In the genomic region with DNA sequence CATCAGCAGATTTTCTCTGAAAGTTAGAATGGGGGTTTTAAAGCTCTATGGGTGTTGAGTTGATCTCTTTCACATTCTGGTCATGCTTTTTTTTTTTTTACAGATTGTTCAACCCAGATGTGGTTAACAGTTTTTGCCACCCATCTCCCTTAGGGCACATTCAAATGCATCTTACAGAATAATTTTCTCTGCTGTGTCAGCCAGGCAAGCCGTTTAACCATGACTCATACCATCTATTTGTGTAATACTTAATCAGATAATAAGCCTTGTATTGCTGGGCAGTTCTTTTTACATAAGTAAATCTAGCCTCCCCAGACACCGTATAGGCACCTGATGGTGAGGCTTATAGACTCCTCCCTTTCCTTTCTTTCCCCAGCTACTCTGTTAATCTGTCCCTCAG, we compare ENCODE assay signal across 9 cellular contexts.
DNase-seq lines count a peak whose midpoint lies in the region; ATAC-seq and TF ChIP-seq lines count a peak whose summit lies in the region.
"Had no signal": no experiment of that assay in that cellular context is flagged by ENCODE, and none has a peak within 500 bp of the region (broad histone marks: within the 10 kb centered on the region; RNA-seq: fewer than 3 reads in every experiment).

No MANE protein-coding gene starts in this region.

- H3K4me3 ChIP-seq in mesendoderm (ENCODE audit: low read length): no peak overlapping the region

- no peak overlapping the region for H3K4me2 ChIP-seq in mesendoderm (ENCODE audit: low read length)

- no peak overlapping the region for H4K5ac ChIP-seq in mesendoderm (ENCODE audit: low read length)

- peak; percentile 55 for ATAC-seq in activated T-helper 17 cell treated with anti-CD3 and anti-CD28 coated beads, Interleukin-2, amount 50 U/mL, for 72 hours (replicated peaks)
- ATAC-seq in GM18861 (IDR thresholded peaks at IDR 0.05; ENCODE audit: unreplicated experiment): no peak
- ATAC-seq in HG02970 (IDR thresholded peaks at IDR 0.05; ENCODE audit: low FRiP score, unreplicated experiment): no peak

- no peak overlapping the region for H3K9ac ChIP-seq in mesendoderm (ENCODE audit: low read length)

- no peak overlapping the region for H3K27ac ChIP-seq in mesendoderm (ENCODE audit: low read depth, low read length)

- no peaks in the 10 kb centered on the region for H3K27me3 ChIP-seq in mesendoderm (ENCODE audit: insufficient read depth, low read length, poor library complexity)

- no peaks in the 10 kb centered on the region for H3K79me1 ChIP-seq in mesendoderm (ENCODE audit: low read length)

- no peak overlapping the region for H3K4me3 Mint-ChIP-seq in activated T-helper 17 cell treated with anti-CD3 and anti-CD28 coated beads, Interleukin-2, amount 50 U/mL, for 72 hours
- no peak overlapping the region for H3K4me3 Mint-ChIP-seq in mesothelial cell of epicardium

- H3K9me3 Mint-ChIP-seq in activated T-helper 17 cell treated with anti-CD3 and anti-CD28 coated beads, Interleukin-2, amount 50 U/mL, for 72 hours: no peaks in the 10 kb centered on the region
- no peaks in the 10 kb centered on the region for H3K9me3 Mint-ChIP-seq in mesothelial cell of epicardium

- no peak overlapping the region for H2AK5ac ChIP-seq in mesendoderm (ENCODE audit: low read length)

- H4K8ac ChIP-seq in mesendoderm (ENCODE audit: low read depth, low read length): no peak overlapping the region

- no peak overlapping the region for H3K18ac ChIP-seq in mesendoderm (ENCODE audit: low read length)

- H3K27ac Mint-ChIP-seq in activated T-helper 17 cell treated with anti-CD3 and anti-CD28 coated beads, Interleukin-2, amount 50 U/mL, for 72 hours: peak overlapping the region; percentile 20
- peak overlapping the region; percentile 3 for H3K27ac Mint-ChIP-seq in mesothelial cell of epicardium

- no peaks in the 10 kb centered on the region for H3K36me3 ChIP-seq in mesendoderm (ENCODE audit: control insufficient read depth, insufficient read depth, low read length)

- no peaks in the 10 kb centered on the region for H3K36me3 Mint-ChIP-seq in activated T-helper 17 cell treated with anti-CD3 and anti-CD28 coated beads, Interleukin-2, amount 50 U/mL, for 72 hours (ENCODE audit: low read depth)
- H3K36me3 Mint-ChIP-seq in mesothelial cell of epicardium: no peaks in the 10 kb centered on the region

- H3K4ac ChIP-seq in mesendoderm (ENCODE audit: low read depth, low read length): no peak overlapping the region

- peaks cover 25% of the 10 kb centered on the region for H3K4me1 Mint-ChIP-seq in activated T-helper 17 cell treated with anti-CD3 and anti-CD28 coated beads, Interleukin-2, amount 50 U/mL, for 72 hours
- H3K4me1 Mint-ChIP-seq in mesothelial cell of epicardium: peaks cover 16% of the 10 kb centered on the region

- H2BK15ac ChIP-seq in mesendoderm (replicated peaks; ENCODE audit: low read depth): no peak overlapping the region

- H2BK120ac ChIP-seq in mesendoderm (ENCODE audit: low read depth, low read length): no peak overlapping the region

- no peaks in the 10 kb centered on the region for H3K79me2 ChIP-seq in mesendoderm (ENCODE audit: control insufficient read depth, insufficient read depth, low read length)

- no peaks in the 10 kb centered on the region for H3K4me1 ChIP-seq in mesendoderm (ENCODE audit: control insufficient read depth, low read depth, low read length)

- no peak for TF ChIP-seq CTCF in mesothelial cell of epicardium (IDR thresholded peaks at IDR 0.05; ENCODE audit: unreplicated experiment)

- no peak overlapping the region for H2BK5ac ChIP-seq in mesendoderm (ENCODE audit: low read length)

- no peaks in the 10 kb centered on the region for H3K27me3 Mint-ChIP-seq in activated T-helper 17 cell treated with anti-CD3 and anti-CD28 coated beads, Interleukin-2, amount 50 U/mL, for 72 hours
- no peaks in the 10 kb centered on the region for H3K27me3 Mint-ChIP-seq in mesothelial cell of epicardium (ENCODE audit: low read depth)

- no peak overlapping the region for H3K56ac ChIP-seq in mesendoderm (ENCODE audit: low read length)

- no peak overlapping the region for H3K23ac ChIP-seq in mesendoderm (ENCODE audit: low read length)

- whole genome bisulfite sequencing in mesendoderm (ENCODE audit: extremely low coverage, insufficient coverage, low lambda C conversion rate): no CpG with 5 or more reads among the region's 2 CpGs

- DNase-seq in DMS53 (lab: John Stamatoyannopoulos, UW): peak; percentile 88
- DNase-seq in LHCN-M2 (ENCODE audit: low read depth): peak; percentile 78
- no peak for DNase-seq in mesothelial cell of epicardium (ENCODE audit: low spot score in 2 of 2, unreplicated experiment in 2 of 2)
- no peak for DNase-seq in stimulated activated CD4-positive, alpha-beta T cell treated with anti-CD3 and anti-CD28 coated beads, Interleukin-15, amount 100 ng/mL, for 24 hours
- DNase-seq in mesendoderm: no peak
- DNase-seq: stimulated activated CD4-positive, alpha-beta T cell treated with anti-CD3 and anti-CD28 coated beads, Interleukin-2, amount 100 ng/mL, for 48 hours had no signal

Comparison
In these comparisons a context has a peak if more than half of its experiments do, and no peak if none do; other contexts are left out.
1. DNase-seq: peak in DMS53 (single experiment) and LHCN-M2 (single experiment); none in mesothelial cell of epicardium (0 of 2), stimulated activated CD4-positive, alpha-beta T cell treated with anti-CD3 and anti-CD28 coated beads, Interleukin-15, amount 100 ng/mL, for 24 hours (single experiment) and mesendoderm (single experiment).